In genomic region chr7:24732646-24733413, GRCh38 we compare ENCODE assay signal across 11 cellular contexts. TPM values are rescaled to one million over a fixed set of nuclear protein-coding genes. Genes with fewer than 3 reads are reported as not detected.
DNase-seq lines count a peak whose midpoint lies in the region; ATAC-seq lines count a peak whose summit lies in the region.
"Had no signal": no experiment of that assay in that cellular context is flagged by ENCODE, and none has a peak within 500 bp of the region (broad histone marks: within the 10 kb centered on the region; RNA-seq: fewer than 3 reads in every experiment).

No MANE protein-coding gene starts in this region.

- H3K4me3 ChIP-seq in effector memory CD4-positive, alpha-beta T cell (ENCODE audit: insufficient read depth, low read depth, low read length, poor library complexity, severe bottlenecking) = no peak overlapping the region
- H3K4me3 ChIP-seq: SJCRH30 had no signal

- peaks cover 5 to 7% of the 10 kb centered on the region in 2 donors for H3K4me1 Mint-ChIP-seq in natural killer cell treated with Interleukin-12 subunit alpha and Interleukin-12 subunit beta and Interleukin-15 and Interleukin-18, amount 100 ng/mL, for 72 hours (ENCODE audit: low read depth in 2 of 2)
- H3K4me1 Mint-ChIP-seq in stimulated activated naive B cell treated with anti-CD40 and anti-IgM and Interleukin-4, amounts not matched to agents 10 μg/mL and 1 μg/mL and 100 μg/mL, for 72 hours = peaks cover 8 to 11% of the 10 kb centered on the region in 2 donors
- H3K4me1 Mint-ChIP-seq: memory B cell had no signal

- no peaks in the 10 kb centered on the region for H3K9me3 ChIP-seq in effector memory CD4-positive, alpha-beta T cell (ENCODE audit: control insufficient read depth, low read length)
- H3K9me3 ChIP-seq: SJCRH30 had no signal

- peaks cover 4% of the 10 kb centered on the region for H3K4me1 ChIP-seq in effector memory CD4-positive, alpha-beta T cell (ENCODE audit: control insufficient read depth, insufficient read depth, low read length, poor library complexity, severe bottlenecking)

- peaks cover 32 to 52% of the 10 kb centered on the region in 2 donors for H3K27me3 Mint-ChIP-seq in natural killer cell treated with Interleukin-12 subunit alpha and Interleukin-12 subunit beta and Interleukin-15 and Interleukin-18, amount 100 ng/mL, for 72 hours
- peaks cover 7 to 28% of the 10 kb centered on the region in 2 donors for H3K27me3 Mint-ChIP-seq in stimulated activated naive B cell treated with anti-CD40 and anti-IgM and Interleukin-4, amounts not matched to agents 10 μg/mL and 1 μg/mL and 100 μg/mL, for 72 hours

- no peak overlapping the region for H3K4me3 Mint-ChIP-seq in natural killer cell treated with Interleukin-12 subunit alpha and Interleukin-12 subunit beta and Interleukin-15 and Interleukin-18, amount 100 ng/mL, for 72 hours
- H3K4me3 Mint-ChIP-seq in stimulated activated naive B cell treated with anti-CD40 and anti-IgM and Interleukin-4, amounts not matched to agents 10 μg/mL and 1 μg/mL and 100 μg/mL, for 72 hours = no peak overlapping the region
- H3K4me3 Mint-ChIP-seq: memory B cell had no signal

- H3K27ac ChIP-seq in effector memory CD4-positive, alpha-beta T cell (ENCODE audit: insufficient read depth, low read length, poor library complexity, severe bottlenecking) = no peak overlapping the region
- H3K27ac ChIP-seq: SJCRH30 had no signal

- DNase-seq in SK-MEL-5 (ENCODE audit: low read depth, low spot score) (peak; percentile 33), AML-193 (lab: John Stamatoyannopoulos, UW) (no peak), anterior cingulate cortex (lab: John Stamatoyannopoulos, UW) (no peak)
- no peak for DNase-seq in natural killer cell treated with Interleukin-12 subunit alpha and Interleukin-12 subunit beta and Interleukin-15 and Interleukin-18, amount 100 ng/mL, for 72 hours (ENCODE audit: low spot score)
- no peak for DNase-seq in stimulated activated naive B cell treated with anti-CD40 and anti-IgM and Interleukin-4, amounts not matched to agents 10 μg/mL and 1 μg/mL and 100 μg/mL, for 72 hours
- DNase-seq in effector memory CD4-positive, alpha-beta T cell = no peak
- DNase-seq: amniotic stem cell had no signal

- no peaks in the 10 kb centered on the region for H3K27me3 ChIP-seq in effector memory CD4-positive, alpha-beta T cell (replicated peaks; ENCODE audit: control insufficient read depth, insufficient read depth, low read length, poor library complexity, severe bottlenecking)
- H3K27me3 ChIP-seq: SJCRH30 had no signal

- in situ Hi-C loops in SK-MEL-5 (cut with HindIII; ENCODE audit: low pct_unique_long_range_greater_than_20kb, low sequenced_read_pairs) = no loop called here

- H3K36me3 Mint-ChIP-seq in natural killer cell treated with Interleukin-12 subunit alpha and Interleukin-12 subunit beta and Interleukin-15 and Interleukin-18, amount 100 ng/mL, for 72 hours = peaks cover 23% of the 10 kb centered on the region
- H3K36me3 Mint-ChIP-seq in stimulated activated naive B cell treated with anti-CD40 and anti-IgM and Interleukin-4, amounts not matched to agents 10 μg/mL and 1 μg/mL and 100 μg/mL, for 72 hours = peaks cover 3 to 24% of the 10 kb centered on the region in 2 donors

- H3K36me3 ChIP-seq in effector memory CD4-positive, alpha-beta T cell (ENCODE audit: control insufficient read depth, insufficient read depth, low read length) = no peaks in the 10 kb centered on the region
- H3K36me3 ChIP-seq: SJCRH30 had no signal

- H3K27ac Mint-ChIP-seq in natural killer cell treated with Interleukin-12 subunit alpha and Interleukin-12 subunit beta and Interleukin-15 and Interleukin-18, amount 100 ng/mL, for 72 hours = no peak overlapping the region
- H3K27ac Mint-ChIP-seq in stimulated activated naive B cell treated with anti-CD40 and anti-IgM and Interleukin-4, amounts not matched to agents 10 μg/mL and 1 μg/mL and 100 μg/mL, for 72 hours = no peak overlapping the region
- H3K27ac Mint-ChIP-seq: memory B cell had no signal

- no peaks in the 10 kb centered on the region for H3K9me3 Mint-ChIP-seq in natural killer cell treated with Interleukin-12 subunit alpha and Interleukin-12 subunit beta and Interleukin-15 and Interleukin-18, amount 100 ng/mL, for 72 hours
- H3K9me3 Mint-ChIP-seq in stimulated activated naive B cell treated with anti-CD40 and anti-IgM and Interleukin-4, amounts not matched to agents 10 μg/mL and 1 μg/mL and 100 μg/mL, for 72 hours = peaks cover 2 to 12% of the 10 kb centered on the region in 2 donors

- ATAC-seq in GM18867 (IDR thresholded peaks at IDR 0.05; ENCODE audit: unreplicated experiment) (peak; percentile 80), HG02852 (IDR thresholded peaks at IDR 0.05; ENCODE audit: unreplicated experiment) (peak; percentile 50)
- peak; percentile 45 to 56 for ATAC-seq in natural killer cell treated with Interleukin-12 subunit alpha and Interleukin-12 subunit beta and Interleukin-15 and Interleukin-18, amount 100 ng/mL, for 72 hours
- ATAC-seq in stimulated activated naive B cell treated with anti-CD40 and anti-IgM and Interleukin-4, amounts not matched to agents 10 μg/mL and 1 μg/mL and 100 μg/mL, for 72 hours (replicated peaks) = no peak

RNA-seq across cellular contexts. Expression of gene GSDME, which starts 24.4 kb away (rescaled TPM):
- total RNA-seq in SK-MEL-5 (2014; rRNA removed; shearing (Covaris generic)) = 37.2 and 47.7 TPM in 2 replicates
- 44.4 and 48.7 TPM in 2 replicates for polyA plus RNA-seq in SK-MEL-5 (2015; cell fraction: cytosol; rRNA removed)
- polyA plus RNA-seq in SK-MEL-5 (2015; cell fraction: nucleus; rRNA removed) = 62.2 and 93.4 TPM in 2 replicates
- total RNA-seq in natural killer cell treated with Interleukin-12 subunit alpha and Interleukin-12 subunit beta and Interleukin-15 and Interleukin-18, amount 100 ng/mL, for 72 hours = 1 to 10 TPM; 3.5 to 5.2 TPM

Comparison
In these comparisons a context has a peak if more than half of its experiments do, and no peak if none do; other contexts are left out.
1. ATAC-seq: peak in GM18867 (single experiment), HG02852 (single experiment) and natural killer cell treated with Interleukin-12 subunit alpha and Interleukin-12 subunit beta and Interleukin-15 and Interleukin-18, amount 100 ng/mL, for 72 hours (2 of 2); none in stimulated activated naive B cell treated with anti-CD40 and anti-IgM and Interleukin-4, amounts not matched to agents 10 μg/mL and 1 μg/mL and 100 μg/mL, for 72 hours (0 of 2).